8 cellular contexts compared by ENCODE assay signal in the genomic region with DNA sequence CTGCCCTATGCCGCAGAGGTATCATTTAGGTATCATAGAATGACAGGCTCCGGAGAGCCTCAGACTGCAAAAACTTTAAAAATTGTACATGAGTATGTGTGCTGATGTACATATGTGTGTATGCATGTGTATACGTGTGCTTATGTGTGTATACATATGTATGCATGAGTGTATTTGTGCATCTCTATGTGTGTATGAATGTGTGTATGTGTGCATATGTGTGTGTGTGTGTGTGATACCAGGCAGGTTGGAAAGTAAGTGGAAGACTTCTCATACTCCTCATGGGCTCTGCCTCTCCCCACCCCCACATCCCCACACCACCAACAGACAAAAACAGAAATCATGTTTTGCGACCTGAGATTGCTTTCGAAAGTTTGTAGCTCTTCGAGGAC. TPM values are rescaled to one million over a fixed set of nuclear protein-coding genes. Genes with fewer than 3 reads are reported as not detected.
DNase-seq lines count a peak whose midpoint lies in the region; ATAC-seq lines count a peak whose summit lies in the region.

No MANE protein-coding gene starts in this region.

- H3K27ac ChIP-seq in iPS-20b (ENCODE audit: low read length) (no peak overlapping the region), subcutaneous abdominal adipose tissue (ENCODE audit: low read depth, low read length) (peak overlapping the region; percentile 93)

- peak; percentile 23 for DNase-seq in activated naive CD4-positive, alpha-beta T cell treated with anti-CD3 and anti-CD28 coated beads for 36 hours
- DNase-seq in activated naive CD4-positive, alpha-beta T cell (lab: John Stamatoyannopoulos, UW) = no peak
- no peak for DNase-seq in activated naive CD8-positive, alpha-beta T cell treated with anti-CD3 and anti-CD28 coated beads, Interleukin-2, amount 10 ng/mL, durations not matched to agents 7 days and 5 days
- DNase-seq in stimulated activated CD4-positive, alpha-beta T cell treated with anti-CD3 and anti-CD28 coated beads, Interleukin-15, amount 100 ng/mL, for 24 hours = no peak
- DNase-seq in SK-N-DZ (ENCODE audit: low spot score) = no peak

- H3K9me3 ChIP-seq in iPS-20b (ENCODE audit: insufficient read depth, low read depth, low read length) (no peaks in the 10 kb centered on the region), subcutaneous abdominal adipose tissue (ENCODE audit: control insufficient read depth in 5 of 5, low read length in 5 of 5) (no peaks in the 10 kb centered on the region)

- peak overlapping the region; percentile 72 for H3K4me3 Mint-ChIP-seq in activated naive CD4-positive, alpha-beta T cell treated with anti-CD3 and anti-CD28 coated beads for 36 hours
- peak overlapping the region; percentile 79 for H3K4me3 Mint-ChIP-seq in activated naive CD8-positive, alpha-beta T cell treated with anti-CD3 and anti-CD28 coated beads, Interleukin-2, amount 10 ng/mL, durations not matched to agents 7 days and 5 days

- peaks cover 42% of the 10 kb centered on the region for H3K4me1 Mint-ChIP-seq in activated naive CD4-positive, alpha-beta T cell treated with anti-CD3 and anti-CD28 coated beads for 36 hours (ENCODE audit: low read depth)
- H3K4me1 Mint-ChIP-seq in activated naive CD8-positive, alpha-beta T cell treated with anti-CD3 and anti-CD28 coated beads, Interleukin-2, amount 10 ng/mL, durations not matched to agents 7 days and 5 days = peaks cover 29% of the 10 kb centered on the region

- no peaks in the 10 kb centered on the region for H3K9me3 Mint-ChIP-seq in activated naive CD4-positive, alpha-beta T cell treated with anti-CD3 and anti-CD28 coated beads for 36 hours
- no peaks in the 10 kb centered on the region for H3K9me3 Mint-ChIP-seq in activated naive CD8-positive, alpha-beta T cell treated with anti-CD3 and anti-CD28 coated beads, Interleukin-2, amount 10 ng/mL, durations not matched to agents 7 days and 5 days

- intact Hi-C loops in activated naive CD4-positive, alpha-beta T cell treated with anti-CD3 and anti-CD28 coated beads for 36 hours (cut with micrococcal nuclease) = loop anchor here (2.0 to 10.0 kb wide), 2 partner anchors 48 to 1010 kb away; no protein-coding TSS in a partner anchor

- peak overlapping the region; percentile 60; the same call in 1 of the 2 replicates for H3K9ac ChIP-seq in iPS-20b (ENCODE audit: low read depth, low read length)
- H3K9ac ChIP-seq in subcutaneous abdominal adipose tissue (ENCODE audit: low read length in 5 of 5) = peak overlapping the region in 4 of 5 donors; percentile 28 to 82 (median 42)

- CTCF ChIA-PET in activated naive CD4-positive, alpha-beta T cell treated with anti-CD3 and anti-CD28 coated beads for 36 hours (lab: Charles Lee) = interaction anchor here (1.5 kb wide), 1 partner anchor 76 kb away, joined by 4 read pairs; no protein-coding TSS in a partner anchor

- no peaks in the 10 kb centered on the region for H3K4me1 ChIP-seq in iPS-20b (ENCODE audit: insufficient read depth, low read length)
- peaks cover 0 to 21% (median 15%) of the 10 kb centered on the region in 5 donors for H3K4me1 ChIP-seq in subcutaneous abdominal adipose tissue (ENCODE audit: control insufficient read depth in 5 of 5, insufficient read depth in 5 of 5, low read length in 5 of 5)

- POLR2A ChIA-PET in activated naive CD8-positive, alpha-beta T cell treated with anti-CD3 and anti-CD28 coated beads, Interleukin-2, amount 10 ng/mL, durations not matched to agents 7 days and 5 days (lab: Charles Lee) = interaction anchor here (1.0 to 1.9 kb wide), 2 partner anchors 29 to 32 kb away, joined by 3 to 14 read pairs; a partner anchor contains a TSS

- H3K4me3 ChIP-seq in iPS-20b (ENCODE audit: low read length) (peak overlapping the region; percentile 72), subcutaneous abdominal adipose tissue (ENCODE audit: low read depth in 1 of 5, low read length in 5 of 5) (peak overlapping the region; percentile 68 to 85 (median 81))

- H3K36me3 Mint-ChIP-seq in activated naive CD4-positive, alpha-beta T cell treated with anti-CD3 and anti-CD28 coated beads for 36 hours (ENCODE audit: low read depth) = no peaks in the 10 kb centered on the region
- H3K36me3 Mint-ChIP-seq in activated naive CD8-positive, alpha-beta T cell treated with anti-CD3 and anti-CD28 coated beads, Interleukin-2, amount 10 ng/mL, durations not matched to agents 7 days and 5 days = no peaks in the 10 kb centered on the region

- H3K27ac Mint-ChIP-seq in activated naive CD4-positive, alpha-beta T cell treated with anti-CD3 and anti-CD28 coated beads for 36 hours = peak overlapping the region; percentile 66
- peak overlapping the region; percentile 54 for H3K27ac Mint-ChIP-seq in activated naive CD8-positive, alpha-beta T cell treated with anti-CD3 and anti-CD28 coated beads, Interleukin-2, amount 10 ng/mL, durations not matched to agents 7 days and 5 days

- H3K27me3 ChIP-seq in iPS-20b (ENCODE audit: insufficient read depth, low read length) (peaks cover 46% of the 10 kb centered on the region), subcutaneous abdominal adipose tissue (ENCODE audit: control insufficient read depth in 5 of 5, insufficient read depth in 4 of 5, low read length in 5 of 5) (no peaks in the 10 kb centered on the region)

- ATAC-seq in HG03280 (IDR thresholded peaks at IDR 0.05; ENCODE audit: unreplicated experiment) = peak; percentile 9
- ATAC-seq in activated naive CD8-positive, alpha-beta T cell treated with anti-CD3 and anti-CD28 coated beads, Interleukin-2, amount 10 ng/mL, durations not matched to agents 7 days and 5 days (ENCODE audit: low read depth) = no peak

- no peaks in the 10 kb centered on the region for H3K27me3 Mint-ChIP-seq in activated naive CD4-positive, alpha-beta T cell treated with anti-CD3 and anti-CD28 coated beads for 36 hours (ENCODE audit: low read depth)
- H3K27me3 Mint-ChIP-seq in activated naive CD8-positive, alpha-beta T cell treated with anti-CD3 and anti-CD28 coated beads, Interleukin-2, amount 10 ng/mL, durations not matched to agents 7 days and 5 days = peaks cover 50% of the 10 kb centered on the region

- H3K36me3 ChIP-seq in iPS-20b (ENCODE audit: insufficient read depth, low read depth, low read length) (no peaks in the 10 kb centered on the region), subcutaneous abdominal adipose tissue (ENCODE audit: control insufficient read depth in 5 of 5, insufficient read depth in 5 of 5, low read length in 5 of 5) (no peaks in the 10 kb centered on the region)

RNA-seq across cellular contexts. Expression of a gene that starts 0.6 kb away (rescaled TPM):
- total RNA-seq in activated naive CD4-positive, alpha-beta T cell treated with anti-CD3 and anti-CD28 coated beads for 36 hours = 1 to 10 TPM; 1.4 to 2.1 TPM
- 1 to 10 TPM in 1 of 2 experiments, under 1 TPM in 1; 0.58 to 1.0 TPM for total RNA-seq in activated naive CD8-positive, alpha-beta T cell treated with anti-CD3 and anti-CD28 coated beads, Interleukin-2, amount 10 ng/mL, durations not matched to agents 7 days and 5 days
- 12.0 and 14.6 TPM in 2 replicates for polyA plus RNA-seq in SK-N-DZ (2014; cell fraction: cytosol; rRNA removed)
- polyA plus RNA-seq in SK-N-DZ (2014; cell fraction: nucleus; rRNA removed) = 8.9 and 14.2 TPM in 2 replicates

RNA-seq across cellular contexts. Expression of a gene that starts 29.1 kb away (rescaled TPM):
- 10 to 100 TPM; 12.9 to 15.3 TPM for total RNA-seq in activated naive CD4-positive, alpha-beta T cell treated with anti-CD3 and anti-CD28 coated beads for 36 hours
- total RNA-seq in activated naive CD8-positive, alpha-beta T cell treated with anti-CD3 and anti-CD28 coated beads, Interleukin-2, amount 10 ng/mL, durations not matched to agents 7 days and 5 days = 10 to 100 TPM; 27.2 to 29.0 TPM
- polyA plus RNA-seq in SK-N-DZ (2014; cell fraction: cytosol; rRNA removed) = 52.2 and 68.7 TPM in 2 replicates
- 37.7 and 42.4 TPM in 2 replicates for polyA plus RNA-seq in SK-N-DZ (2014; cell fraction: nucleus; rRNA removed)
